ENCODE assay signal across 8 cellular contexts in genomic region chr22:23385301-23386244, GRCh38.
DNase-seq lines count a peak whose midpoint lies in the region; ATAC-seq and TF ChIP-seq lines count a peak whose summit lies in the region.

No MANE protein-coding gene starts in this region.

- no peaks in the 10 kb centered on the region for H3K4me1 Mint-ChIP-seq in activated T-cell treated with anti-CD3 and anti-CD28 coated beads, Interleukin-2, amount 50 U/mL, for 24 hours (ENCODE audit: low read depth)
- H3K4me1 Mint-ChIP-seq in nephron progenitor cell, result peaks cover 59% of the 10 kb centered on the region

- H3K4me3 ChIP-seq in fibroblast of mammary gland (ENCODE audit: control insufficient read depth, low read depth, low read length), result no peak overlapping the region

- H3K9me3 Mint-ChIP-seq in activated T-cell treated with anti-CD3 and anti-CD28 coated beads, Interleukin-2, amount 50 U/mL, for 24 hours, result no peaks in the 10 kb centered on the region
- no peaks in the 10 kb centered on the region for H3K9me3 Mint-ChIP-seq in nephron progenitor cell

- H3K4me3 Mint-ChIP-seq in activated T-cell treated with anti-CD3 and anti-CD28 coated beads, Interleukin-2, amount 50 U/mL, for 24 hours, result no peak overlapping the region
- no peak overlapping the region for H3K4me3 Mint-ChIP-seq in nephron progenitor cell

- H3K27ac Mint-ChIP-seq in activated T-cell treated with anti-CD3 and anti-CD28 coated beads, Interleukin-2, amount 50 U/mL, for 24 hours, result no peak overlapping the region
- peak overlapping the region; percentile 71 for H3K27ac Mint-ChIP-seq in nephron progenitor cell

- H3K27me3 Mint-ChIP-seq in activated T-cell treated with anti-CD3 and anti-CD28 coated beads, Interleukin-2, amount 50 U/mL, for 24 hours, result peaks cover 12% of the 10 kb centered on the region
- H3K27me3 Mint-ChIP-seq in nephron progenitor cell (ENCODE audit: low read depth, poor library complexity), result peaks cover 3% of the 10 kb centered on the region

- no peak for ATAC-seq in HG03039 (IDR thresholded peaks at IDR 0.05; ENCODE audit: unreplicated experiment)

- peak; percentile 70 for DNase-seq in Caki2 (ENCODE audit: low read depth)
- peak; percentile 99 for DNase-seq in HuH-7 (ENCODE audit: low spot score)
- DNase-seq in activated T-cell treated with anti-CD3 and anti-CD28 coated beads, Interleukin-2, amount 50 U/mL, for 24 hours, result peak; percentile 92
- peak; percentile 66 for DNase-seq in fibroblast of mammary gland (ENCODE audit: low read depth)
- peak; percentile 94 for DNase-seq in nephron progenitor cell
- DNase-seq in stimulated activated naive CD4-positive, alpha-beta T cell (lab: John Stamatoyannopoulos, UW), result peak; percentile 30 to 84 (median 65)

- no peaks in the 10 kb centered on the region for H3K36me3 Mint-ChIP-seq in activated T-cell treated with anti-CD3 and anti-CD28 coated beads, Interleukin-2, amount 50 U/mL, for 24 hours (ENCODE audit: low read depth)
- H3K36me3 Mint-ChIP-seq in nephron progenitor cell (ENCODE audit: low read depth), result peaks cover 20% of the 10 kb centered on the region

- TF ChIP-seq CTCF in fibroblast of mammary gland (conservative IDR thresholded peaks at IDR 0.05; ENCODE audit: control insufficient read depth, insufficient read depth, low read depth, low read length), result peak; percentile 89
- peak; percentile 97 for TF ChIP-seq CTCF in nephron progenitor cell (IDR thresholded peaks at IDR 0.05)

- in situ Hi-C loops in Caki2 (cut with HindIII; ENCODE audit: low pct_unique_long_range_greater_than_20kb, low sequenced_read_pairs), result no loop called here

TF ChIP-seq in PFSK-1, 5 proteins besides CTCF, POLR2A, EP300 and RAD21:
- peak; percentile 53 for TF ChIP-seq FOXP2 (optimal IDR thresholded peaks at IDR 0.05; ENCODE audit: borderline replicate concordance, extremely low read depth, extremely low read length, insufficient read depth)
- TF ChIP-seq SIN3A (IDR thresholded peaks at IDR 0.05; ENCODE audit: borderline replicate concordance, insufficient read depth, low read length), result no peak
